Comparison of ENCODE assay signal across 8 cellular contexts in the genomic region with DNA sequence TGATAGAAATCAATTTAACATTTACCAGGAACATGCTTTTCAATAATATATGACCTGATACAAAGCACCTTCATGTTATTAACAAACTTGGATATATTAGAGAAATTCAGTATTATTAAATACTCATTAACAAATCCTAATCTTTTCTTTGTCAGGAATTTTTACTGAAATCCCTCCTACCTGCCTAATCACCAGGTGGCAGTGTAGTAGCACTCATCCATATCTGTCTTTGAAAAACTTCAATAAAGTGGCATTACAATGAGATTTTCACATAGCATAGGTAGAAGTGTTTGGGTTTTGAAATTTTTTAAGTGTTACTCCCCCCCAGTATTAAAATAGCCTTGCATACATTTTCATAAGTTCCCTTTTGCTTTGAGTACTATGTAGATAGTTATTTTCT.
DNase-seq lines count a peak whose midpoint lies in the region; FAIRE-seq and TF ChIP-seq lines count a peak whose summit lies in the region.

No MANE protein-coding gene starts in this region.

- no peak overlapping the region for H3K27ac ChIP-seq in VCaP
- H3K27ac ChIP-seq in colonic mucosa = no peak overlapping the region

- H3K9ac ChIP-seq in colonic mucosa (ENCODE audit: low read depth in 2 of 2, low read length in 2 of 2) = no peak overlapping the region

- peak; percentile 78 for FAIRE-seq in D721Med (lab: Jason Lieb, UNC)

- H3K4me1 ChIP-seq in colonic mucosa = no peaks in the 10 kb centered on the region

- intact Hi-C loops in colonic mucosa (cut with DNase I) = no loop called here

- TF ChIP-seq CTCF in D721Med (IDR thresholded peaks at IDR 0.05; ENCODE audit: insufficient read depth, missing control alignments) = peak; percentile 80
- peak; percentile 85 for TF ChIP-seq CTCF in VCaP (conservative IDR thresholded peaks at IDR 0.05)
- peak; percentile 68 for TF ChIP-seq CTCF in kidney epithelial cell (IDR thresholded peaks at IDR 0.05; ENCODE audit: insufficient read depth, low read length, poor library complexity, severe bottlenecking)
- no peak for TF ChIP-seq CTCF in colonic mucosa (IDR thresholded peaks at IDR 0.05)

- H3K27me3 ChIP-seq in kidney epithelial cell (ENCODE audit: control insufficient read depth, insufficient read depth, low read length) (no peaks in the 10 kb centered on the region), colonic mucosa (no peaks in the 10 kb centered on the region)

- H3K4me3 ChIP-seq in kidney epithelial cell (ENCODE audit: low read depth, low read length) = no peak overlapping the region
- no peak overlapping the region for H3K4me3 ChIP-seq in colonic mucosa

- H3K36me3 ChIP-seq in kidney epithelial cell (ENCODE audit: control insufficient read depth, insufficient read depth, low read length) (no peaks in the 10 kb centered on the region), colonic mucosa (no peaks in the 10 kb centered on the region)

- H3K9me3 ChIP-seq in colonic mucosa = no peaks in the 10 kb centered on the region

- DNase-seq in D721Med (ENCODE audit: insufficient read length, low spot score) = no peak
- peak; percentile 2 for DNase-seq in HuH-7.5 (ENCODE audit: low spot score)
- DNase-seq in kidney epithelial cell (ENCODE audit: low read depth) = no peak
- no peak for DNase-seq in HK-2 (ENCODE audit: unreplicated experiment)
- no peak for DNase-seq in pons (ENCODE audit: low spot score)
- DNase-seq in SHP77 treated with DMSO at 0.1 percent for 48 hours (lab: John Stamatoyannopoulos, UW) = no peak
- no peak for DNase-seq in colonic mucosa
